Comparison of ENCODE assay signal across 10 cellular contexts in the genomic region with DNA sequence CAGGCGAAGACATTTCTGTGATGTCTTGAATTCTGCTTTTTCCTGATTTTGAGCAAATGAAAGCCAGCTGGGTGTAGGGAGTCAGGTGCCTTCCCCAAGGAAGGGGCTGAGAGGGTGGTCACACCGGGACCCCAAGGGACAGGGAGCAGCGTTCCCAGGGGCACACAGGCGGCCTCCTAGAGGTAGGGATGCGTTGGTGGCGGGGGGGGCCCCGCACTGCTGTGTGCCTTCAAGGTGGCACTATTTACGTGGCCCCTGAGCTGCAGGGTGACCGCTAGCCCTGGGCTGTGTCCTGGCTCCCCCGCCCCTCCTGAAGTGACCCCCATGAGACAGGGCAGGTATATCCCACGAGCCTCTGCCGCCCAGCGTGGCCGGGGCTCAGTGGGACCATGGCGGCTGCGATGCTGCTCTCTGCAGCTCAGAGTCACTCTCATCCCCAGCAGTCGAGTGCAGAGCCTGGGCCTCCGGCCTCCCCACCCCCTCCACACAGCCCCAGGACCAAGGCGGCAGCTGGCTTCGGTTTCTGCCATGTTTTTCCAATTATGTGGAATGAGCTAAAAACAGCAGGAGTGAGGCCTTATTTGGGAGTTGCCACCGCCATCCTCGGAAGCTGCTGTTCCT.
DNase-seq lines count a peak whose midpoint lies in the region; ATAC-seq, FAIRE-seq and TF ChIP-seq lines count a peak whose summit lies in the region.
"Had no signal": no experiment of that assay in that cellular context is flagged by ENCODE, and none has a peak within 500 bp of the region (broad histone marks: within the 10 kb centered on the region; RNA-seq: fewer than 3 reads in every experiment).

No MANE protein-coding gene starts in this region.

- peaks cover 12% of the 10 kb centered on the region for H4K20me1 ChIP-seq in astrocyte (ENCODE audit: insufficient read depth, low read length)

- H3K27me3 Mint-ChIP-seq in astrocyte (ENCODE audit: low read depth, unreplicated experiment) (peaks cover 1% of the 10 kb centered on the region), Calu3 (ENCODE audit: unreplicated experiment) (no peaks in the 10 kb centered on the region)

- intact Hi-C loops in left colon (cut with DNase I, micrococcal nuclease), result no loop called here
- intact Hi-C loops in stomach (cut with DNase I; ENCODE audit: low total_unique reads), result no loop called here
- intact Hi-C loops in Calu3 (cut with micrococcal nuclease; ENCODE audit: unreplicated experiment), result no loop called here

- H3K9me3 ChIP-seq in astrocyte (ENCODE audit: insufficient read depth, low read depth, low read length) (no peaks in the 10 kb centered on the region), stomach (no peaks in the 10 kb centered on the region)
- H3K9me3 ChIP-seq: body of pancreas had no signal

- H3K79me2 ChIP-seq in astrocyte (ENCODE audit: insufficient read depth, low read length), result no peaks in the 10 kb centered on the region

- H3K4me3 ChIP-seq in astrocyte (ENCODE audit: insufficient read depth, low read depth, low read length), result no peak overlapping the region
- peak overlapping the region in 1 of 4 donors; percentile 26 for H3K4me3 ChIP-seq in stomach
- H3K4me3 ChIP-seq: body of pancreas had no signal

- H3K27me3 ChIP-seq in astrocyte (ENCODE audit: insufficient read depth, low read length) (no peaks in the 10 kb centered on the region), stomach (no peaks in the 10 kb centered on the region)
- H3K27me3 ChIP-seq: body of pancreas had no signal

- no peak overlapping the region for H3K27ac Mint-ChIP-seq in astrocyte (ENCODE audit: unreplicated experiment)
- no peak overlapping the region for H3K27ac Mint-ChIP-seq in Calu3 (ENCODE audit: unreplicated experiment)

- CTCF ChIA-PET in Calu3 (lab: Charles Lee), result no interaction called here

- H3K36me3 ChIP-seq in astrocyte (ENCODE audit: insufficient read depth, low read length), result peaks cover 3% of the 10 kb centered on the region
- H3K36me3 ChIP-seq in stomach, result peaks cover 0 to 17% (median 5%) of the 10 kb centered on the region in 4 donors

- TF ChIP-seq EP300 in stomach (IDR thresholded peaks at IDR 0.05), result no peak

- H3K4me3 Mint-ChIP-seq in astrocyte (ENCODE audit: unreplicated experiment) (no peak overlapping the region), Calu3 (ENCODE audit: low read depth, unreplicated experiment) (no peak overlapping the region)

- H3K4me1 ChIP-seq in astrocyte (ENCODE audit: insufficient read depth, low read length) (peaks cover 20% of the 10 kb centered on the region), stomach (peaks cover 50 to 91% (median 76%) of the 10 kb centered on the region in 4 donors)

- peak overlapping the region; percentile 70 for H3K4me2 ChIP-seq in astrocyte (ENCODE audit: low read length)

- TF ChIP-seq CTCF in astrocyte (IDR thresholded peaks at IDR 0.05; ENCODE audit: insufficient read depth, low read depth, low read length), result no peak
- TF ChIP-seq CTCF in stomach (IDR thresholded peaks at IDR 0.05), result no peak
- no peak for TF ChIP-seq CTCF in Calu3 (IDR thresholded peaks at IDR 0.05; ENCODE audit: unreplicated experiment)

- H3K27ac ChIP-seq in astrocyte (ENCODE audit: low read depth, low read length), result no peak overlapping the region
- H3K27ac ChIP-seq in stomach, result peak overlapping the region; percentile 65 to 86 (median 77)

- H2AFZ ChIP-seq in astrocyte (ENCODE audit: low read depth, low read length), result peak overlapping the region; percentile 62

- H3K9me3 Mint-ChIP-seq in astrocyte (ENCODE audit: unreplicated experiment) (no peaks in the 10 kb centered on the region), Calu3 (ENCODE audit: low read depth, unreplicated experiment) (no peaks in the 10 kb centered on the region)

- peak overlapping the region; percentile 49 for H3K9ac ChIP-seq in astrocyte (ENCODE audit: low read length)

- peak; percentile 86 for DNase-seq in GM03348 (ENCODE audit: low spot score)
- no peak for DNase-seq in astrocyte (ENCODE audit: low read depth)
- no peak for DNase-seq in left colon
- no peak for DNase-seq in stomach
- no peak for DNase-seq in cerebellar cortex (ENCODE audit: low spot score)
- no peak for DNase-seq in iPS-NIHi7 (ENCODE audit: extremely low spot score)
- DNase-seq in D341Med (ENCODE audit: low spot score), result no peak
- no peak for DNase-seq in Calu3

- H3K4me1 Mint-ChIP-seq in astrocyte (ENCODE audit: low read depth, unreplicated experiment) (peaks cover 21% of the 10 kb centered on the region), Calu3 (ENCODE audit: low read depth, unreplicated experiment) (peaks cover 17% of the 10 kb centered on the region)

- 46 to 75% (median 74%) methylated on average over 10 to 22 of the region's 22 CpGs for WGBS in stomach, 5 donors

- BruUV-seq in Calu3 (replicated peaks; lab: Mats Ljungman, UMichigan), result no TSS peak

- no peak for TF ChIP-seq POLR2A in stomach (IDR thresholded peaks at IDR 0.05)

- no peak for FAIRE-seq in astrocyte (lab: Jason Lieb, UNC)
- FAIRE-seq: keratinocyte had no signal

- peak; percentile 11 for ATAC-seq in left colon

- H3K36me3 Mint-ChIP-seq in astrocyte (ENCODE audit: low read depth, unreplicated experiment) (peaks cover 8% of the 10 kb centered on the region), Calu3 (ENCODE audit: insufficient read depth, unreplicated experiment) (peaks cover 25% of the 10 kb centered on the region)
